Comparison of ENCODE assay signal across 13 cellular contexts in the genomic region with DNA sequence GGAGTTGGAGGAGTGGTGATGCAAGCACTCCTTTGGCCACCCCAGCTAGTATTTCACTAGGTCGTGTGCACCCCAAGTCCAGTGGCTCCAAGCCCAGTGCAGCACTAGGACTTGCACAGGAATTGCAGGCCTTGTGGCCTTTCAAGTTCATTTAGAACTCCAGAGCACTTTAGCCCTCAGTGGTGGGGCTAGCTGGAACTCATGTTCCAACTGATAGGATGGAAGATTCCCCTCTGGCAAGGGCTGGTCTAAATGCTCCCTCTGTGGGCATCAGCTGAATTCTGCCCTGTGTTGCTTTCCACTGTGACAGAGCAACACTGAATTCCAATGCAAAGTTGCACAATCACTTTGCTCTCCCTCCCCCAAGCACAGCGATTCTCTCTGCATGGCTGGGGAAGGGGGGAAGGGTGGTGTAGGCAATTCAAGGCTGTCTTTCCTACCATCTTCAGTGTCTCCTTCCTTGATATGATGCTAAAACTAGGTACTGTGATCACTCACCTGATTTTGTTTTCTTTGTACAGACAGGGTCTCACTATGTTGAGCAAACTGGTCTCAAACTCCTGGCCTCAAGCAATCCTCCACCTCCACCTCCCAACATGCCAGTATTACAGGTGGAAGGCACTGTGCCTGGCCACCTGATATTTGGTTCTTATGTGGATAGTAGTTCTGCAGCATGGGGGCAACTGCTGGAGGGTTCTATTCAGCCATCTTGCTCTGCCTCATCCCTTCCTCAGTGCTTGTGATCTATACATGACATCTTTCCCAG. TPM values are rescaled to one million over a fixed set of nuclear protein-coding genes. Genes with fewer than 3 reads are reported as not detected.
DNase-seq lines count a peak whose midpoint lies in the region; ATAC-seq and TF ChIP-seq lines count a peak whose summit lies in the region.
"Had no signal": no experiment of that assay in that cellular context is flagged by ENCODE, and none has a peak within 500 bp of the region (broad histone marks: within the 10 kb centered on the region; RNA-seq: fewer than 3 reads in every experiment).

No MANE protein-coding gene starts in this region.

- H3K27ac ChIP-seq in breast epithelium (peak overlapping the region in 1 of 2 donors; percentile 57), body of pancreas (no peak overlapping the region), vagina (peak overlapping the region; percentile 61)
- H3K27ac ChIP-seq: PC-9 had no signal

- no TSS peak for BruUV-seq in MCF 10A (replicated peaks; lab: Mats Ljungman, UMichigan)

- H3K27me3 ChIP-seq in breast epithelium: no peaks in the 10 kb centered on the region
- no peaks in the 10 kb centered on the region for H3K27me3 ChIP-seq in body of pancreas
- H3K27me3 ChIP-seq in vagina: no peaks in the 10 kb centered on the region

- H3K36me3 ChIP-seq in breast epithelium: no peaks in the 10 kb centered on the region
- H3K36me3 ChIP-seq in body of pancreas (replicated peaks in 1 of 2; ENCODE audit: insufficient read depth in 1 of 2, low read depth in 2 of 2): no peaks in the 10 kb centered on the region
- H3K36me3 ChIP-seq in vagina: no peaks in the 10 kb centered on the region

- H3K9me3 ChIP-seq in breast epithelium: no peaks in the 10 kb centered on the region
- no peaks in the 10 kb centered on the region for H3K9me3 ChIP-seq in body of pancreas
- no peaks in the 10 kb centered on the region for H3K9me3 ChIP-seq in vagina

- intact Hi-C loops in MCF 10A (cut with micrococcal nuclease): no loop called here
- intact Hi-C loops in breast epithelium (cut with DNase I; ENCODE audit: low total_unique reads): no loop called here
- intact Hi-C loops in body of pancreas (cut with DNase I): no loop called here
- intact Hi-C loops in vagina (cut with DNase I): no loop called here

- CTCF ChIA-PET in MCF 10A (lab: Yijun Ruan, JAX): interaction anchor here (0.6 kb wide), 3 partner anchors 16 to 255 kb away, joined by 3 to 5 read pairs (median 3); no protein-coding TSS in a partner anchor

- H3K4me3 ChIP-seq in breast epithelium: no peak overlapping the region
- no peak overlapping the region for H3K4me3 ChIP-seq in body of pancreas
- no peak overlapping the region for H3K4me3 ChIP-seq in vagina
- H3K4me3 ChIP-seq: PC-9 had no signal

- peak; percentile 56 for DNase-seq in MCF 10A (ENCODE audit: unreplicated experiment)
- DNase-seq in breast epithelium (ENCODE audit: low spot score in 2 of 2): no peak
- no peak for DNase-seq in body of pancreas
- peak; percentile 61 for DNase-seq in islet precursor cell
- DNase-seq in vagina (ENCODE audit: extremely low spot score in 2 of 2): no peak
- DNase-seq in activated CD4-positive, alpha-beta T cell treated with anti-CD3 and anti-CD28 coated beads, Interleukin-2, amount 50 U/mL, for 4 hours: no peak
- no peak for DNase-seq in SHP77 treated with DMSO at 0.1 percent for 48 hours (lab: John Stamatoyannopoulos, UW)
- DNase-seq: activated T-cell treated with anti-CD3 and anti-CD28 coated beads, Interleukin-2, amount 50 U/mL, for 1 hour; NCI-H1436; PC-9; stimulated activated naive CD8-positive, alpha-beta T cell treated with anti-CD3 and anti-CD28 coated beads, Interleukin-15, amount 100 ng/mL, for 72 hours had no signal

- no peaks in the 10 kb centered on the region for H3K27me3 Mint-ChIP-seq in MCF 10A (ENCODE audit: insufficient read depth, unreplicated experiment)
- H3K27me3 Mint-ChIP-seq: stimulated activated naive CD8-positive, alpha-beta T cell treated with anti-CD3 and anti-CD28 coated beads, Interleukin-15, amount 100 ng/mL, for 72 hours had no signal

- peaks cover 0 to 4% of the 10 kb centered on the region in 2 donors for H3K4me1 ChIP-seq in breast epithelium
- H3K4me1 ChIP-seq in body of pancreas: peaks cover 32% of the 10 kb centered on the region
- H3K4me1 ChIP-seq in vagina: no peaks in the 10 kb centered on the region

- TF ChIP-seq POLR2A in breast epithelium (IDR thresholded peaks at IDR 0.05): no peak
- TF ChIP-seq POLR2A in body of pancreas (IDR thresholded peaks at IDR 0.05): no peak
- no peak for TF ChIP-seq POLR2A in vagina (IDR thresholded peaks at IDR 0.05)

- ATAC-seq in body of pancreas: peak; percentile 45
- ATAC-seq in HG02884 (IDR thresholded peaks at IDR 0.05; ENCODE audit: unreplicated experiment): no peak
- ATAC-seq: stimulated activated naive CD8-positive, alpha-beta T cell treated with anti-CD3 and anti-CD28 coated beads, Interleukin-15, amount 100 ng/mL, for 72 hours had no signal

- TF ChIP-seq CTCF in MCF 10A (IDR thresholded peaks at IDR 0.05; ENCODE audit: unreplicated experiment): no peak
- TF ChIP-seq CTCF in breast epithelium (IDR thresholded peaks at IDR 0.05): no peak
- no peak for TF ChIP-seq CTCF in body of pancreas (IDR thresholded peaks at IDR 0.05)
- no peak for TF ChIP-seq CTCF in vagina (IDR thresholded peaks at IDR 0.05)

- WGBS in body of pancreas, 2 donors: 46 to 52% methylated on average over 2 of the region's 2 CpGs

- peaks cover 4% of the 10 kb centered on the region for H3K36me3 Mint-ChIP-seq in MCF 10A (ENCODE audit: insufficient read depth, unreplicated experiment)

- peak overlapping the region; percentile 13 for H3K27ac Mint-ChIP-seq in MCF 10A (ENCODE audit: low read depth, unreplicated experiment)
- H3K27ac Mint-ChIP-seq: nephron; stimulated activated naive CD8-positive, alpha-beta T cell treated with anti-CD3 and anti-CD28 coated beads, Interleukin-15, amount 100 ng/mL, for 72 hours had no signal

- POLR2A ChIA-PET in MCF 10A (lab: Yijun Ruan, JAX): no interaction called here

- no peaks in the 10 kb centered on the region for H3K9me3 Mint-ChIP-seq in MCF 10A (ENCODE audit: unreplicated experiment)

- H3K4me1 Mint-ChIP-seq in MCF 10A (ENCODE audit: insufficient read depth, unreplicated experiment): peaks cover 10% of the 10 kb centered on the region
- H3K4me1 Mint-ChIP-seq: nephron; stimulated activated naive CD8-positive, alpha-beta T cell treated with anti-CD3 and anti-CD28 coated beads, Interleukin-15, amount 100 ng/mL, for 72 hours had no signal

- H3K4me3 Mint-ChIP-seq in MCF 10A (ENCODE audit: unreplicated experiment): no peak overlapping the region
- H3K4me3 Mint-ChIP-seq: nephron; stimulated activated naive CD8-positive, alpha-beta T cell treated with anti-CD3 and anti-CD28 coated beads, Interleukin-15, amount 100 ng/mL, for 72 hours had no signal

RNA-seq across cellular contexts. Expression of gene USF3, which starts 10.3 kb away (rescaled TPM):
- total RNA-seq in MCF 10A (2022) (11.9 and 12.1 TPM in 2 replicates), breast epithelium (10 to 100 TPM; 19.7 to 38.9 (median 28.5) TPM), body of pancreas (10 to 100 TPM; 10.5 to 13.2 TPM), vagina (19.2 TPM)

RNA-seq across cellular contexts. Expression of gene NAA50, which starts 59.9 kb away (rescaled TPM):
- total RNA-seq in MCF 10A (2022): 219 and 238 TPM in 2 replicates
- 100 to 1,000 TPM in 2 of 3 donors, 10 to 100 TPM in 1; 98.0 to 140 (median 140) TPM for total RNA-seq in breast epithelium
- 10 to 100 TPM; 32.2 to 93.6 TPM for total RNA-seq in body of pancreas
- total RNA-seq in vagina: 90.1 TPM

Comparison
In these comparisons a context has a peak if more than half of its experiments do, and no peak if none do; other contexts are left out.
1. DNase-seq: peak in MCF 10A (single experiment) and islet precursor cell (single experiment); none in breast epithelium (0 of 2), body of pancreas (0 of 4), vagina (0 of 2), activated CD4-positive, alpha-beta T cell treated with anti-CD3 and anti-CD28 coated beads, Interleukin-2, amount 50 U/mL, for 4 hours (0 of 2) and SHP77 treated with DMSO at 0.1 percent for 48 hours (single experiment).